ENCODE assay signal across 8 cellular contexts in genomic region chr1:244835276-244836134, GRCh38. TPM values are rescaled to one million over a fixed set of nuclear protein-coding genes. Genes with fewer than 3 reads are reported as not detected.
DNase-seq lines count a peak whose midpoint lies in the region; ATAC-seq and TF ChIP-seq lines count a peak whose summit lies in the region.

Gene COX20 (plus strand): TSS chr1:244835658. CDS start chr1:244835715, 57 bp downstream.

- no peaks in the 10 kb centered on the region for H3K9me2 ChIP-seq in GM23338 (ENCODE audit: insufficient read depth)

- ATAC-seq in GM23338 = peak; percentile 73
- ATAC-seq in gastroesophageal sphincter = peak; percentile 90

- peak within 1 kb of the TSS; percentile 100 for H3K27ac Mint-ChIP-seq in GM23338
- H3K27ac Mint-ChIP-seq in activated naive CD4-positive, alpha-beta T cell treated with anti-CD3 and anti-CD28 coated beads for 36 hours = peak within 1 kb of the TSS; percentile 99

- H3K27me3 ChIP-seq in GM23338 (ENCODE audit: insufficient read depth) (no peaks in the 10 kb centered on the region), gastroesophageal sphincter (no peaks in the 10 kb centered on the region), suprapubic skin (no peaks in the 10 kb centered on the region)

- H3K4me3 ChIP-seq in GM23338 (peak within 1 kb of the TSS; percentile 73), gastroesophageal sphincter (peak within 1 kb of the TSS; percentile 82 to 97), suprapubic skin (peak within 1 kb of the TSS; percentile 91)

- peak within 1 kb of the TSS; percentile 94 for H3K4me3 Mint-ChIP-seq in GM23338
- H3K4me3 Mint-ChIP-seq in activated naive CD4-positive, alpha-beta T cell treated with anti-CD3 and anti-CD28 coated beads for 36 hours = peak within 1 kb of the TSS; percentile 94

- DNase-seq in ELR (ENCODE audit: low read depth) = peak; percentile 93
- peak; percentile 96 for DNase-seq in GM23338 (ENCODE audit: low spot score)
- peak; percentile 89 for DNase-seq in LHCN-M2 (ENCODE audit: low read depth)
- peak; percentile 99 for DNase-seq in SIG-M5 treated with dmso at 0.1 percent for 504 hours (lab: John Stamatoyannopoulos, UW; ENCODE audit: unreplicated experiment)
- DNase-seq in activated naive CD4-positive, alpha-beta T cell treated with anti-CD3 and anti-CD28 coated beads for 36 hours = peak; percentile 85
- DNase-seq in nucleus accumbens (lab: John Stamatoyannopoulos, UW) = peak in 53 of 56 donors; percentile 66 to 97 (median 93)
- DNase-seq in suprapubic skin (ENCODE audit: low spot score in 2 of 2) = peak; percentile 93

- intact Hi-C loops in activated naive CD4-positive, alpha-beta T cell treated with anti-CD3 and anti-CD28 coated beads for 36 hours (cut with micrococcal nuclease) = loop anchor here (1.0 to 10.0 kb wide), 11 partner anchors 8 to 1731 kb away; partner anchors contain the start of genes CEP170, CNST, HNRNPU and SDCCAG8

- H3K4me2 ChIP-seq in GM23338 = peak within 1 kb of the TSS; percentile 82

- H3K36me3 Mint-ChIP-seq in GM23338 (ENCODE audit: low read depth) = peaks cover 20% of the 10 kb centered on the region
- H3K36me3 Mint-ChIP-seq in activated naive CD4-positive, alpha-beta T cell treated with anti-CD3 and anti-CD28 coated beads for 36 hours (ENCODE audit: low read depth) = peaks cover 21% of the 10 kb centered on the region

- peaks cover 38% of the 10 kb centered on the region for H3K79me2 ChIP-seq in GM23338 (replicated peaks; ENCODE audit: insufficient read depth)

- 0% methylated on average over 3 to 5 of the region's 77 CpGs for WGBS in gastroesophageal sphincter (ENCODE audit: low coverage in 1 of 2), 2 donors
- 2% methylated on average over 20 of the region's 77 CpGs for WGBS in suprapubic skin

- H4K20me1 ChIP-seq in GM23338 (replicated peaks; ENCODE audit: insufficient read depth) = peaks cover 8% of the 10 kb centered on the region; the same call in 1 of the 2 replicates

- peak; percentile 43 to 64 for TF ChIP-seq POLR2A in gastroesophageal sphincter (IDR thresholded peaks at IDR 0.05)
- peak; percentile 14 to 53 for TF ChIP-seq POLR2A in suprapubic skin (IDR thresholded peaks at IDR 0.05)

- no peak within 1 kb of the TSS for H2AFZ ChIP-seq in GM23338

- H3K4me1 ChIP-seq in GM23338 (ENCODE audit: insufficient read depth) (peaks cover 24% of the 10 kb centered on the region), gastroesophageal sphincter (peaks cover 5 to 47% (median 10%) of the 10 kb centered on the region in 3 donors), suprapubic skin (peaks cover 31% of the 10 kb centered on the region)

- no peak for TF ChIP-seq EP300 in gastroesophageal sphincter (IDR thresholded peaks at IDR 0.05)
- TF ChIP-seq EP300 in suprapubic skin (IDR thresholded peaks at IDR 0.05) = no peak

- peaks cover 12% of the 10 kb centered on the region; the same call in 1 of the 2 replicates for H3F3A ChIP-seq in GM23338 (replicated peaks; ENCODE audit: low read depth)

- no peaks in the 10 kb centered on the region; the same call in 2 of the 3 replicates for H3K9me3 Mint-ChIP-seq in GM23338
- no peaks in the 10 kb centered on the region for H3K9me3 Mint-ChIP-seq in activated naive CD4-positive, alpha-beta T cell treated with anti-CD3 and anti-CD28 coated beads for 36 hours

- TF ChIP-seq CTCF in GM23338 (conservative IDR thresholded peaks at IDR 0.05; ENCODE audit: low read depth in 2 of 2) (no peak), gastroesophageal sphincter (IDR thresholded peaks at IDR 0.05) (peak in 2 of 4 experiments; percentile 14 to 32), suprapubic skin (IDR thresholded peaks at IDR 0.05) (no peak)

- H3K9me3 ChIP-seq in gastroesophageal sphincter = no peaks in the 10 kb centered on the region
- H3K9me3 ChIP-seq in suprapubic skin = no peaks in the 10 kb centered on the region

- H3K27ac ChIP-seq in GM23338 (ENCODE audit: low read depth) (peak within 1 kb of the TSS; percentile 100), gastroesophageal sphincter (peak within 1 kb of the TSS; percentile 99 to 100 (median 100)), suprapubic skin (peak within 1 kb of the TSS; percentile 99)

- CTCF ChIA-PET in activated naive CD4-positive, alpha-beta T cell treated with anti-CD3 and anti-CD28 coated beads for 36 hours (lab: Charles Lee) = interaction anchor here (0.7 to 2.1 kb wide), 10 partner anchors 10 to 207 kb away, joined by 3 to 10 read pairs (median 4); partner anchors contain the start of gene HNRNPU

- no peaks in the 10 kb centered on the region for H3K36me3 ChIP-seq in GM23338 (ENCODE audit: insufficient read depth)
- peaks cover 0 to 8% of the 10 kb centered on the region in 2 donors for H3K36me3 ChIP-seq in gastroesophageal sphincter
- H3K36me3 ChIP-seq in suprapubic skin = peaks cover 17% of the 10 kb centered on the region

- H3K27me3 Mint-ChIP-seq in GM23338 (ENCODE audit: insufficient read depth, low read depth, poor library complexity) = peaks cover 18% of the 10 kb centered on the region
- no peaks in the 10 kb centered on the region for H3K27me3 Mint-ChIP-seq in activated naive CD4-positive, alpha-beta T cell treated with anti-CD3 and anti-CD28 coated beads for 36 hours (ENCODE audit: low read depth)

- peaks cover 38% of the 10 kb centered on the region for H3K4me1 Mint-ChIP-seq in GM23338
- peaks cover 38% of the 10 kb centered on the region for H3K4me1 Mint-ChIP-seq in activated naive CD4-positive, alpha-beta T cell treated with anti-CD3 and anti-CD28 coated beads for 36 hours (ENCODE audit: low read depth)

TF ChIP-seq in GM23338, 12 proteins besides CTCF, POLR2A, EP300 and RAD21 (continues in another document):
- TF ChIP-seq EZH2phosphoT487 (IDR thresholded peaks at IDR 0.05; ENCODE audit: unreplicated experiment) = no peak
- no peak for TF ChIP-seq ZNF331 (CRISPR knock-in tag; IDR thresholded peaks at IDR 0.05; ENCODE audit: low read depth)
- no peak for TF ChIP-seq ZNF114 (CRISPR knock-in tag; IDR thresholded peaks at IDR 0.05)
- TF ChIP-seq POLR2AphosphoS5 (IDR thresholded peaks at IDR 0.05; ENCODE audit: low read depth) = peak; percentile 46; the same call in 1 of the 2 replicates
- no peak for TF ChIP-seq JUNB (IDR thresholded peaks at IDR 0.05; ENCODE audit: unreplicated experiment)
- TF ChIP-seq CREB1 (CRISPR knock-in tag; IDR thresholded peaks at IDR 0.05; ENCODE audit: low read depth) = peak; percentile 39; the same call in 1 of the 2 replicates

RNA-seq across cellular contexts. Expression of gene COX20, which starts in this region (rescaled TPM):
- 19.3 and 20.0 TPM in 2 replicates for total RNA-seq in GM23338 (2014; rRNA removed; shearing (Covaris generic))
- 175 and 187 TPM in 2 replicates for polyA plus RNA-seq in GM23338 (2016; fragmentation: Nextera tagmentation; extraction: Ambion mirVana)
- total RNA-seq in LHCN-M2 (2014; rRNA removed) (54.7 and 56.8 TPM in 2 replicates), gastroesophageal sphincter (100 to 1,000 TPM in 1 of 4 donors, 10 to 100 TPM in 3; 81.7 to 120 (median 96.0) TPM), suprapubic skin (10 to 100 TPM; 19.4 to 30.3 (median 25.3) TPM)
- polyA plus RNA-seq in LHCN-M2 (2012) = 71.7 TPM
- 10 to 100 TPM; 21.4 to 24.2 TPM for total RNA-seq in activated naive CD4-positive, alpha-beta T cell treated with anti-CD3 and anti-CD28 coated beads for 36 hours

Comparison
In these comparisons a context has a peak if more than half of its experiments do, and no peak if none do; other contexts are left out.
1. Peak in every context shown above with its lines: DNase-seq, ATAC-seq, H3K4me3 ChIP-seq and H3K27ac ChIP-seq.